Comparison of ENCODE assay signal across 20 cellular contexts in genomic region chr5:115657883-115658233, GRCh38. TPM values are rescaled to one million over a fixed set of nuclear protein-coding genes. Genes with fewer than 3 reads are reported as not detected.
A peak's percentile ranks its signal among the peaks of the same experiment; 100 is the strongest.
DNase-seq lines count a peak whose midpoint lies in the region; ATAC-seq, FAIRE-seq and TF ChIP-seq lines count a peak whose summit lies in the region.
"Had no signal": no experiment of that assay in that cellular context is flagged by ENCODE, and none has a peak within 500 bp of the region (broad histone marks: within the 10 kb centered on the region; RNA-seq: fewer than 3 reads in every experiment).

No MANE protein-coding gene starts in this region.

- H3K9me3 ChIP-seq in breast epithelium: no peaks in the 10 kb centered on the region
- H3K9me3 ChIP-seq: neutrophil had no signal

- POLR2A ChIA-PET in MCF 10A (lab: Yijun Ruan, JAX): interaction anchor here (1.2 kb wide), 1 partner anchor 128 kb away, joined by 3 read pairs; no protein-coding TSS in a partner anchor
- POLR2A ChIA-PET in WTC11 (lab: Charles Lee): no interaction called here
- POLR2A ChIA-PET in activated CD4-positive, alpha-beta memory T cell treated with anti-CD3 and anti-CD28 coated beads for 36 hours (lab: Charles Lee): no interaction called here

- no peak for TF ChIP-seq CTCF in MCF 10A (IDR thresholded peaks at IDR 0.05; ENCODE audit: unreplicated experiment)
- no peak for TF ChIP-seq CTCF in breast epithelium (IDR thresholded peaks at IDR 0.05)
- TF ChIP-seq CTCF in fibroblast of pulmonary artery (IDR thresholded peaks at IDR 0.05; ENCODE audit: low read length, missing control alignments): no peak
- no peak for TF ChIP-seq CTCF in WTC11 (IDR thresholded peaks at IDR 0.05)

- FAIRE-seq in urothelium cell line (lab: Jason Lieb, UNC): peak; percentile 37
- FAIRE-seq: HTR-8/SVneo had no signal

- CTCF ChIA-PET in MCF 10A (lab: Yijun Ruan, JAX): interaction anchor here (1.0 to 1.2 kb wide), 2 partner anchors 21 to 22 kb away, joined by 3 to 5 read pairs; no protein-coding TSS in a partner anchor
- CTCF ChIA-PET in WTC11 (lab: Charles Lee): no interaction called here
- CTCF ChIA-PET in activated CD4-positive, alpha-beta memory T cell treated with anti-CD3 and anti-CD28 coated beads for 36 hours (lab: Charles Lee): no interaction called here

- H3K27ac ChIP-seq in breast epithelium: no peak overlapping the region
- H3K27ac ChIP-seq: neutrophil had no signal

- peaks cover 10% of the 10 kb centered on the region for H3K9me3 Mint-ChIP-seq in MCF 10A (ENCODE audit: unreplicated experiment)
- H3K9me3 Mint-ChIP-seq in WTC11: peaks cover 3% of the 10 kb centered on the region; the same call in 1 of the 2 replicates
- peaks cover 4% of the 10 kb centered on the region for H3K9me3 Mint-ChIP-seq in activated CD4-positive, alpha-beta memory T cell treated with anti-CD3 and anti-CD28 coated beads for 36 hours
- H3K9me3 Mint-ChIP-seq: type B pancreatic cell had no signal

- no peaks in the 10 kb centered on the region for H3K4me1 ChIP-seq in breast epithelium

- intact Hi-C loops in MCF 10A (cut with micrococcal nuclease) (no loop called here), breast epithelium (cut with DNase I; ENCODE audit: low total_unique reads) (loop anchor here (5.0 kb wide), 1 partner anchor 1896 kb away; no protein-coding TSS in a partner anchor)
- intact Hi-C loops in activated CD4-positive, alpha-beta memory T cell treated with anti-CD3 and anti-CD28 coated beads for 36 hours (cut with micrococcal nuclease): no loop called here

- H3K4me1 Mint-ChIP-seq in MCF 10A (ENCODE audit: insufficient read depth, unreplicated experiment) (peaks cover 18% of the 10 kb centered on the region), WTC11 (peaks cover 16% of the 10 kb centered on the region)
- H3K4me1 Mint-ChIP-seq in activated CD4-positive, alpha-beta memory T cell treated with anti-CD3 and anti-CD28 coated beads for 36 hours (ENCODE audit: low read depth): no peaks in the 10 kb centered on the region

- no peaks in the 10 kb centered on the region for H3K36me3 ChIP-seq in breast epithelium
- H3K36me3 ChIP-seq: neutrophil had no signal

- H3K4me3 Mint-ChIP-seq in MCF 10A (ENCODE audit: unreplicated experiment) (no peak overlapping the region), WTC11 (no peak overlapping the region)
- H3K4me3 Mint-ChIP-seq in activated CD4-positive, alpha-beta memory T cell treated with anti-CD3 and anti-CD28 coated beads for 36 hours: no peak overlapping the region
- H3K4me3 Mint-ChIP-seq: activated naive CD8-positive, alpha-beta T cell; type B pancreatic cell had no signal

- TF ChIP-seq POLR2A in breast epithelium (IDR thresholded peaks at IDR 0.05): no peak

- ATAC-seq in GM21447 (IDR thresholded peaks at IDR 0.05; ENCODE audit: unreplicated experiment) (no peak), WTC11 (no peak)
- ATAC-seq: Right ventricle myocardium inferior had no signal

- no peak overlapping the region for H3K4me3 ChIP-seq in breast epithelium
- H3K4me3 ChIP-seq in fibroblast of pulmonary artery (replicated peaks; ENCODE audit: low read depth, low read length): no peak overlapping the region
- H3K4me3 ChIP-seq: lung had no signal

- H3K27ac Mint-ChIP-seq in MCF 10A (ENCODE audit: low read depth, unreplicated experiment) (peak overlapping the region; percentile 33), WTC11 (no peak overlapping the region)
- no peak overlapping the region for H3K27ac Mint-ChIP-seq in activated CD4-positive, alpha-beta memory T cell treated with anti-CD3 and anti-CD28 coated beads for 36 hours
- H3K27ac Mint-ChIP-seq: activated naive CD8-positive, alpha-beta T cell; type B pancreatic cell had no signal

- H3K27me3 ChIP-seq in breast epithelium: no peaks in the 10 kb centered on the region

- H3K36me3 Mint-ChIP-seq in MCF 10A (ENCODE audit: insufficient read depth, unreplicated experiment) (no peaks in the 10 kb centered on the region), WTC11 (no peaks in the 10 kb centered on the region)
- H3K36me3 Mint-ChIP-seq in activated CD4-positive, alpha-beta memory T cell treated with anti-CD3 and anti-CD28 coated beads for 36 hours: no peaks in the 10 kb centered on the region
- H3K36me3 Mint-ChIP-seq: activated naive CD8-positive, alpha-beta T cell; type B pancreatic cell had no signal

- no TSS peak for BruUV-seq in MCF 10A (replicated peaks; lab: Mats Ljungman, UMichigan)

- H3K27me3 Mint-ChIP-seq in MCF 10A (ENCODE audit: insufficient read depth, unreplicated experiment) (no peaks in the 10 kb centered on the region), WTC11 (ENCODE audit: low read depth) (no peaks in the 10 kb centered on the region)
- peaks cover 19% of the 10 kb centered on the region for H3K27me3 Mint-ChIP-seq in activated CD4-positive, alpha-beta memory T cell treated with anti-CD3 and anti-CD28 coated beads for 36 hours
- H3K27me3 Mint-ChIP-seq: type B pancreatic cell had no signal

- DNase-seq in MCF 10A (ENCODE audit: unreplicated experiment): peak; percentile 72
- no peak for DNase-seq in breast epithelium (ENCODE audit: low spot score in 2 of 2)
- DNase-seq in SW480 (ENCODE audit: low spot score): peak; percentile 13
- peak; percentile 61 for DNase-seq in fibroblast of pulmonary artery (ENCODE audit: low read depth)
- peak; percentile 76 for DNase-seq in urothelium cell line (ENCODE audit: low spot score)
- DNase-seq in WTC11 (ENCODE audit: low spot score): no peak
- DNase-seq in activated CD4-positive, alpha-beta memory T cell treated with anti-CD3 and anti-CD28 coated beads for 36 hours: no peak
- DNase-seq: 8988T; dermis blood vessel endothelial cell; DMS153; NCI-H1105; NCI-H524 treated with DMSO at 0.1 percent for 48 hours; stimulated activated CD4-positive, alpha-beta T cell treated with anti-CD3 and anti-CD28 coated beads, Interleukin-15, amount 100 ng/mL, for 24 hours had no signal

TF ChIP-seq in WTC11, 78 proteins besides CTCF, POLR2A, EP300 and RAD21 (continues in another document):
- TF ChIP-seq KAT7 (CRISPR knock-in tag; IDR thresholded peaks at IDR 0.05; ENCODE audit: borderline replicate concordance) (no peak), TEAD1 (CRISPR knock-in tag; IDR thresholded peaks at IDR 0.05) (no peak), PRDM15 (CRISPR knock-in tag; IDR thresholded peaks at IDR 0.05) (no peak), ZNF396 (CRISPR knock-in tag; IDR thresholded peaks at IDR 0.05; ENCODE audit: borderline replicate concordance) (no peak), ZNF263 (CRISPR knock-in tag; IDR thresholded peaks at IDR 0.05; ENCODE audit: low read depth) (no peak), TP53 (CRISPR knock-in tag; IDR thresholded peaks at IDR 0.05) (no peak)
- TF ChIP-seq, protein P1, sequence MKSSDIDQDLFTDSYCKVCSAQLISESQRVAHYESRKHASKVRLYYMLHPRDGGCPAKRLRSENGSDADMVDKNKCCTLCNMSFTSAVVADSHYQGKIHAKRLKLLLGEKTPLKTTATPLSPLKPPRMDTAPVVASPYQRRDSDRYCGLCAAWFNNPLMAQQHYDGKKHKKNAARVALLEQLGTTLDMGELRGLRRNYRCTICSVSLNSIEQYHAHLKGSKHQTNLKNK (CRISPR knock-in tag; IDR thresholded peaks at IDR 0.05): no peak
- TF ChIP-seq, protein P2, sequence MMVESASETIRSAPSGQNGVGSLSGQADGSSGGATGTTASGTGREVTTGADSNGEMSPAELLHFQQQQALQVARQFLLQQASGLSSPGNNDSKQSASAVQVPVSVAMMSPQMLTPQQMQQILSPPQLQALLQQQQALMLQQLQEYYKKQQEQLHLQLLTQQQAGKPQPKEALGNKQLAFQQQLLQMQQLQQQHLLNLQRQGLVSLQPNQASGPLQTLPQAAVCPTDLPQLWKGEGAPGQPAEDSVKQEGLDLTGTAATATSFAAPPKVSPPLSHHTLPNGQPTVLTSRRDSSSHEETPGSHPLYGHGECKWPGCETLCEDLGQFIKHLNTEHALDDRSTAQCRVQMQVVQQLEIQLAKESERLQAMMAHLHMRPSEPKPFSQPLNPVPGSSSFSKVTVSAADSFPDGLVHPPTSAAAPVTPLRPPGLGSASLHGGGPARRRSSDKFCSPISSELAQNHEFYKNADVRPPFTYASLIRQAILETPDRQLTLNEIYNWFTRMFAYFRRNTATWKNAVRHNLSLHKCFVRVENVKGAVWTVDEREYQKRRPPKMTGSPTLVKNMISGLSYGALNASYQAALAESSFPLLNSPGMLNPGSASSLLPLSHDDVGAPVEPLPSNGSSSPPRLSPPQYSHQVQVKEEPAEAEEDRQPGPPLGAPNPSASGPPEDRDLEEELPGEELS (CRISPR knock-in tag; IDR thresholded peaks at IDR 0.05): no peak

RNA-seq across cellular contexts. Expression of gene TMED7, which starts 32.0 kb away (rescaled TPM):
- total RNA-seq in MCF 10A (2022) (96.1 and 115 TPM in 2 replicates), breast epithelium (10 to 100 TPM; 74.4 to 94.7 (median 80.5) TPM), WTC11 (2021) (81.3 to 86.5 TPM (median 84.9 TPM) in 3 replicates)
- 10 to 100 TPM; 42.2 to 44.1 TPM for total RNA-seq in activated CD4-positive, alpha-beta memory T cell treated with anti-CD3 and anti-CD28 coated beads for 36 hours

RNA-seq across cellular contexts. Expression of gene TICAM2, which starts 55.6 kb away (rescaled TPM):
- 3.7 and 8.3 TPM in 2 replicates for total RNA-seq in MCF 10A (2022)
- 1 to 10 TPM in 2 of 3 donors, under 1 TPM in 1; 0.98 to 1.6 (median 1.5) TPM for total RNA-seq in breast epithelium
- 0.66 to 1.0 TPM in 2 of 3 replicates, not detected in the other for total RNA-seq in WTC11 (2021)
- total RNA-seq in activated CD4-positive, alpha-beta memory T cell treated with anti-CD3 and anti-CD28 coated beads for 36 hours: 1 to 10 TPM in 1 of 2 experiments, under 1 TPM in 1; 0.40 to 2.0 TPM

Comparison
In these comparisons a context has a peak if more than half of its experiments do, and no peak if none do; other contexts are left out.
1. DNase-seq: peak in MCF 10A (single experiment), SW480 (single experiment), fibroblast of pulmonary artery (single experiment) and urothelium cell line (single experiment); none in breast epithelium (0 of 2), WTC11 (single experiment) and activated CD4-positive, alpha-beta memory T cell treated with anti-CD3 and anti-CD28 coated beads for 36 hours (single experiment).